ENCODE assay signal across 9 cellular contexts in genomic region chr7:105097619-105098018, GRCh38.
DNase-seq lines count a peak whose midpoint lies in the region; ATAC-seq, FAIRE-seq and TF ChIP-seq lines count a peak whose summit lies in the region.
"Had no signal": no experiment of that assay in that cellular context is flagged by ENCODE, and none has a peak within 500 bp of the region (broad histone marks: within the 10 kb centered on the region; RNA-seq: fewer than 3 reads in every experiment).

No MANE protein-coding gene starts in this region.

- no peak overlapping the region for H2AFZ ChIP-seq in endothelial cell of umbilical vein (ENCODE audit: low read depth, low read length)

- intact Hi-C loops in endothelial cell of umbilical vein (cut with micrococcal nuclease) = loop anchor here (2.0 to 5.0 kb wide), 3 partner anchors 80 to 150 kb away; no protein-coding TSS in a partner anchor
- intact Hi-C loops in prostate gland (cut with DNase I) = no loop called here

- TF ChIP-seq CTCF in endothelial cell of umbilical vein (IDR thresholded peaks at IDR 0.05; ENCODE audit: extremely low read depth in 1 of 2, insufficient read depth in 1 of 2, low read depth in 1 of 2, low read length in 2 of 2) (no peak), prostate gland (IDR thresholded peaks at IDR 0.05) (no peak)

- FAIRE-seq in endothelial cell of umbilical vein (lab: Jason Lieb, UNC) = peak; percentile 63

- H3K27me3 ChIP-seq in endothelial cell of umbilical vein (ENCODE audit: control insufficient read depth in 2 of 2, insufficient read depth in 2 of 2, low read length in 2 of 2) (no peaks in the 10 kb centered on the region), prostate gland (replicated peaks; ENCODE audit: insufficient read depth) (no peaks in the 10 kb centered on the region)
- no peaks in the 10 kb centered on the region for H3K27me3 ChIP-seq in effector memory CD4-positive, alpha-beta T cell (replicated peaks; ENCODE audit: control insufficient read depth, insufficient read depth, low read length, poor library complexity, severe bottlenecking)

- H3K27ac ChIP-seq in endothelial cell of umbilical vein (ENCODE audit: insufficient read depth, low read depth, low read length) (peak overlapping the region; percentile 60), prostate gland (peak overlapping the region; percentile 2 to 49)
- H3K27ac ChIP-seq in effector memory CD4-positive, alpha-beta T cell (ENCODE audit: insufficient read depth, low read length, poor library complexity, severe bottlenecking) = no peak overlapping the region

- TF ChIP-seq POLR2A in endothelial cell of umbilical vein (IDR thresholded peaks at IDR 0.05; ENCODE audit: low read depth, low read length) (no peak), prostate gland (IDR thresholded peaks at IDR 0.05) (no peak)

- peaks cover 12% of the 10 kb centered on the region for H3K79me2 ChIP-seq in endothelial cell of umbilical vein (ENCODE audit: control insufficient read depth, insufficient read depth, low read length)

- peak overlapping the region; percentile 31 for H3K4me2 ChIP-seq in endothelial cell of umbilical vein (ENCODE audit: insufficient read depth, low read length)

- ATAC-seq in HG03439 (IDR thresholded peaks at IDR 0.05; ENCODE audit: unreplicated experiment) = no peak

- no TSS peak for BruUV-seq in endothelial cell of umbilical vein (replicated peaks; lab: Mats Ljungman, UMichigan)

- H3K4me3 ChIP-seq in endothelial cell of umbilical vein (replicated peaks in 1 of 3; ENCODE audit: insufficient read depth in 1 of 3, low read depth in 1 of 3, low read length in 3 of 3) (no peak overlapping the region), prostate gland (no peak overlapping the region)
- H3K4me3 ChIP-seq in effector memory CD4-positive, alpha-beta T cell (ENCODE audit: insufficient read depth, low read depth, low read length, poor library complexity, severe bottlenecking) = no peak overlapping the region
- H3K4me3 ChIP-seq: HAP-1 had no signal

- no peak overlapping the region for H3K9ac ChIP-seq in endothelial cell of umbilical vein (replicated peaks; ENCODE audit: extremely low read depth, insufficient read depth, low read length)

- H3K9me3 ChIP-seq in endothelial cell of umbilical vein (replicated peaks; ENCODE audit: control insufficient read depth, insufficient read depth, low read length) (no peaks in the 10 kb centered on the region), prostate gland (no peaks in the 10 kb centered on the region)
- no peaks in the 10 kb centered on the region for H3K9me3 ChIP-seq in effector memory CD4-positive, alpha-beta T cell (ENCODE audit: control insufficient read depth, low read length)
- H3K9me3 ChIP-seq: HAP-1 had no signal

- peaks cover 5 to 8% of the 10 kb centered on the region in 2 experiments for H3K36me3 ChIP-seq in endothelial cell of umbilical vein (ENCODE audit: control insufficient read depth in 2 of 2, extremely low read depth in 1 of 2, insufficient read depth in 2 of 2, low read length in 2 of 2)
- no peaks in the 10 kb centered on the region for H3K36me3 ChIP-seq in prostate gland
- peaks cover 55% of the 10 kb centered on the region for H3K36me3 ChIP-seq in effector memory CD4-positive, alpha-beta T cell (ENCODE audit: control insufficient read depth, insufficient read depth, low read length)

- 24% methylated on average over 7 of the region's 7 CpGs for WGBS in prostate gland

- dilution Hi-C loops in endothelial cell of umbilical vein (cut with MboI; ENCODE audit: extremely low pct_ligation_motif_present, low sequenced_read_pairs) = no loop called here

- no peaks in the 10 kb centered on the region for H3K9me1 ChIP-seq in endothelial cell of umbilical vein (replicated peaks; ENCODE audit: control insufficient read depth, extremely low read depth, insufficient read depth, low read length)

- no peaks in the 10 kb centered on the region for H4K20me1 ChIP-seq in endothelial cell of umbilical vein (replicated peaks; ENCODE audit: control insufficient read depth, extremely low read depth, insufficient read depth, low read length)

- DNase-seq in GM03348 (ENCODE audit: low spot score) (peak; percentile 61), NCI-H226 (peak; percentile 93), endothelial cell of umbilical vein (ENCODE audit: low read depth, low spot score) (peak; percentile 92), prostate gland (ENCODE audit: low spot score) (no peak), NCI-H146 treated with DMSO at 0.1 percent for 48 hours (lab: John Stamatoyannopoulos, UW; ENCODE audit: unreplicated experiment) (no peak)
- DNase-seq in activated CD4-positive, alpha-beta T cell treated with anti-CD3 and anti-CD28 coated beads for 48 hours = no peak
- DNase-seq in effector memory CD4-positive, alpha-beta T cell = no peak

- POLR2A ChIA-PET in endothelial cell of umbilical vein (lab: Charles Lee) = interaction anchor here (0.9 kb wide), 1 partner anchor 330 kb away, joined by 3 read pairs; no protein-coding TSS in a partner anchor

- CTCF ChIA-PET in endothelial cell of umbilical vein (lab: Charles Lee) = interaction anchor here (0.6 to 2.4 kb wide), 3 partner anchors 10 to 116 kb away, joined by 3 to 13 read pairs (median 5); partner anchors contain the start of gene KMT2E

- H3K4me1 ChIP-seq in endothelial cell of umbilical vein (ENCODE audit: control insufficient read depth, extremely low read depth, insufficient read depth, low read length) = peaks cover 24% of the 10 kb centered on the region
- H3K4me1 ChIP-seq in prostate gland (replicated peaks) = no peaks in the 10 kb centered on the region
- H3K4me1 ChIP-seq in effector memory CD4-positive, alpha-beta T cell (ENCODE audit: control insufficient read depth, insufficient read depth, low read length, poor library complexity, severe bottlenecking) = no peaks in the 10 kb centered on the region
- H3K4me1 ChIP-seq: HAP-1 had no signal

TF ChIP-seq in endothelial cell of umbilical vein, 7 proteins besides CTCF, POLR2A, EP300 and RAD21:
- TF ChIP-seq MAX (IDR thresholded peaks at IDR 0.05; ENCODE audit: insufficient read depth, insufficient read length) (no peak), POLR2AphosphoS5 (IDR thresholded peaks at IDR 0.05; ENCODE audit: insufficient read depth, low read depth, low read length) (peak; percentile 57), GATA2 (IDR thresholded peaks at IDR 0.05; ENCODE audit: insufficient read depth, insufficient read length, low read depth, low read length) (peak; percentile 32), MYC (IDR thresholded peaks at IDR 0.05; ENCODE audit: low read depth, low read length) (no peak), EZH2 (IDR thresholded peaks at IDR 0.05; ENCODE audit: borderline replicate concordance, low read depth, low read length, severe bottlenecking) (no peak), JUN (IDR thresholded peaks at IDR 0.05; ENCODE audit: borderline replicate concordance, insufficient read depth, insufficient read length, low read depth) (peak; percentile 68), FOS (IDR thresholded peaks at IDR 0.05; ENCODE audit: borderline replicate concordance, insufficient read depth, low read length) (peak; percentile 70)

Comparison
In these comparisons a context has a peak if more than half of its experiments do, and no peak if none do; other contexts are left out.
1. DNase-seq: peak in GM03348 (single experiment), NCI-H226 (single experiment) and endothelial cell of umbilical vein (single experiment); none in prostate gland (single experiment), activated CD4-positive, alpha-beta T cell treated with anti-CD3 and anti-CD28 coated beads for 48 hours (single experiment), effector memory CD4-positive, alpha-beta T cell (0 of 3) and NCI-H146 treated with DMSO at 0.1 percent for 48 hours (single experiment).